In the genomic region with DNA sequence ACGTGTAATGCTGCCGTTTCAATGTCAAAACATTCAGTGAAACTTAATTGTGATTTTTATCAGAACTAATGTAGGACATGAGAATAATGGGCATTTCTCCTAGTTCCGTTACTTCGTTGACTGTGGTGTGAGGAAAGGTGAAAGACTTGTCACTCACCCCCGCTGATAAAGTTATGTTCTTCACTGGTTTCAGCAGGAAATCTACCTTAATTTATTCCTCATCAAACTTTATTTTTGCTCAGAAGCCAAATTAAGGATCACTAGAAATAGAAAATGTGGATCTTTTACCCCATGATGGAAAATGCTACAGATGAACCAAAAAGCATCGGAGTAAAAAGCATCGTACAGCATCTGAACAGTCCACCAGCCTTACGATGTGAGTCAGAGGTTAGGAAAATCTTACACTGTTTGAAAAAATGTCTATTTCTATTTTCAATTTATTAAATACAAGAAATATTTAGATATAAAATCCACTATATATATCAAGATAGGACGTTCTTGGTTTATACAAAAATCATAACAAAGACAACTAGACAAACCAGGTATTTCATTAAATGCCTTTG, we compare ENCODE assay signal across 8 cellular contexts. TPM values are rescaled to one million over a fixed set of nuclear protein-coding genes. Genes with fewer than 3 reads are reported as not detected.
A peak's percentile ranks its signal among the peaks of the same experiment; 100 is the strongest.
DNase-seq lines count a peak whose midpoint lies in the region; ATAC-seq and TF ChIP-seq lines count a peak whose summit lies in the region.

No MANE protein-coding gene starts in this region.

- no peak overlapping the region for H3K27ac ChIP-seq in OCI-LY1 (ENCODE audit: low read depth, low read length, poor library complexity, severe bottlenecking)
- H3K27ac ChIP-seq in neutrophil: peak overlapping the region; percentile 97

- H3K36me3 Mint-ChIP-seq in Calu3 (ENCODE audit: insufficient read depth, unreplicated experiment) (peaks cover 24% of the 10 kb centered on the region), endothelial cell (ENCODE audit: low read depth, unreplicated experiment) (peaks cover 4% of the 10 kb centered on the region)

- no peaks in the 10 kb centered on the region for H3K36me3 ChIP-seq in OCI-LY1 (ENCODE audit: insufficient read depth, low read length)
- H3K36me3 ChIP-seq in neutrophil: no peaks in the 10 kb centered on the region

- TF ChIP-seq CTCF in Calu3 (IDR thresholded peaks at IDR 0.05; ENCODE audit: unreplicated experiment) (no peak), OCI-LY1 (IDR thresholded peaks at IDR 0.05; ENCODE audit: low read length) (no peak), endothelial cell (IDR thresholded peaks at IDR 0.05; ENCODE audit: unreplicated experiment) (no peak), neutrophil (IDR thresholded peaks at IDR 0.05) (no peak), GM10248 (IDR thresholded peaks at IDR 0.05; ENCODE audit: control extremely low read depth, extremely low read depth, low read depth, missing control alignments) (no peak)

- no peaks in the 10 kb centered on the region for H3F3A ChIP-seq in OCI-LY1 (ENCODE audit: insufficient read depth, low read length)

- peak overlapping the region; percentile 92; the same call in 1 of the 2 replicates for H2AFZ ChIP-seq in OCI-LY1 (ENCODE audit: low read length)

- POLR2A ChIA-PET in GM10248 (lab: Yijun Ruan, JAX): no interaction called here

- H4K20me1 ChIP-seq in OCI-LY1 (ENCODE audit: insufficient read depth, low read length): no peaks in the 10 kb centered on the region

- H3K9ac ChIP-seq in OCI-LY1 (ENCODE audit: low read length): peak overlapping the region; percentile 82

- CTCF ChIA-PET in Calu3 (lab: Charles Lee) (interaction anchor here (1.0 to 1.1 kb wide), 2 partner anchors 38 to 69 kb away, joined by 3 to 4 read pairs; no protein-coding TSS in a partner anchor), GM10248 (lab: Yijun Ruan, JAX) (interaction anchor here (1.0 to 1.8 kb wide), 3 partner anchors 11 to 15 kb away, joined by 4 to 8 read pairs (median 6); no protein-coding TSS in a partner anchor)

- no peak overlapping the region for H3K4me3 Mint-ChIP-seq in Calu3 (ENCODE audit: low read depth, unreplicated experiment)
- H3K4me3 Mint-ChIP-seq in endothelial cell (ENCODE audit: unreplicated experiment): peak overlapping the region; percentile 93

- no peak for ATAC-seq in GM21529 (IDR thresholded peaks at IDR 0.05; ENCODE audit: unreplicated experiment)

- no peaks in the 10 kb centered on the region for H3K27me3 Mint-ChIP-seq in Calu3 (ENCODE audit: unreplicated experiment)
- H3K27me3 Mint-ChIP-seq in endothelial cell (ENCODE audit: unreplicated experiment): peaks cover 3% of the 10 kb centered on the region

- H3K27me3 ChIP-seq in OCI-LY1 (ENCODE audit: insufficient read depth, low read length) (no peaks in the 10 kb centered on the region), neutrophil (no peaks in the 10 kb centered on the region)

- no peaks in the 10 kb centered on the region for H3K9me2 ChIP-seq in OCI-LY1 (ENCODE audit: low read depth, low read length)

- H3K9me3 Mint-ChIP-seq in Calu3 (ENCODE audit: low read depth, unreplicated experiment) (no peaks in the 10 kb centered on the region), endothelial cell (ENCODE audit: unreplicated experiment) (no peaks in the 10 kb centered on the region)

- DNase-seq in Calu3 (no peak), endothelial cell (ENCODE audit: low spot score) (no peak), NCI-H524 (lab: John Stamatoyannopoulos, UW) (no peak), GM10248 (ENCODE audit: extremely low spot score) (no peak)
- no peak for DNase-seq in activated naive CD4-positive, alpha-beta T cell treated with Interleukin-2 at 50 U/mL for 16 hours

- peak overlapping the region; percentile 69 for H3K4me3 ChIP-seq in OCI-LY1 (ENCODE audit: low read depth, low read length, poor library complexity, severe bottlenecking)
- peak overlapping the region; percentile 95 to 98 for H3K4me3 ChIP-seq in neutrophil (ENCODE audit: low read depth in 1 of 2, low read length in 1 of 2)

- H3K4me2 ChIP-seq in OCI-LY1 (ENCODE audit: low read length): peak overlapping the region; percentile 81

- peak overlapping the region; percentile 24 for H3K27ac Mint-ChIP-seq in Calu3 (ENCODE audit: unreplicated experiment)
- H3K27ac Mint-ChIP-seq in endothelial cell (ENCODE audit: unreplicated experiment): no peak overlapping the region

- H3K4me1 Mint-ChIP-seq in Calu3 (ENCODE audit: low read depth, unreplicated experiment) (no peaks in the 10 kb centered on the region), endothelial cell (ENCODE audit: unreplicated experiment) (peaks cover 10% of the 10 kb centered on the region)

- BruUV-seq in Calu3 (replicated peaks; lab: Mats Ljungman, UMichigan): TSS peak; percentile 51

- H3K9me3 ChIP-seq in OCI-LY1 (ENCODE audit: low read length) (no peaks in the 10 kb centered on the region), neutrophil (no peaks in the 10 kb centered on the region)

- intact Hi-C loops in Calu3 (cut with micrococcal nuclease; ENCODE audit: unreplicated experiment): loop anchor here (5.0 kb wide), 4 partner anchors 60 to 140 kb away; no protein-coding TSS in a partner anchor

- H3K79me2 ChIP-seq in OCI-LY1 (ENCODE audit: insufficient read depth, low read length): peaks cover 31% of the 10 kb centered on the region

- H3K4me1 ChIP-seq in OCI-LY1 (ENCODE audit: insufficient read depth, low read length, severe bottlenecking): peaks cover 28% of the 10 kb centered on the region
- H3K4me1 ChIP-seq in neutrophil (ENCODE audit: control insufficient read depth in 1 of 2, insufficient read depth in 1 of 2, low read depth in 1 of 2, low read length in 1 of 2): peaks cover 48 to 56% of the 10 kb centered on the region in 2 experiments

RNA-seq across cellular contexts. Expression of gene ROCK1, which starts 1.0 kb away (rescaled TPM):
- total RNA-seq in Calu3 (2022): 50.9 and 51.9 TPM in 2 replicates
- total RNA-seq in endothelial cell (ENCODE audit: unreplicated experiment): 62.2 TPM
